1 cellular context compared by ENCODE assay signal in the genomic region with DNA sequence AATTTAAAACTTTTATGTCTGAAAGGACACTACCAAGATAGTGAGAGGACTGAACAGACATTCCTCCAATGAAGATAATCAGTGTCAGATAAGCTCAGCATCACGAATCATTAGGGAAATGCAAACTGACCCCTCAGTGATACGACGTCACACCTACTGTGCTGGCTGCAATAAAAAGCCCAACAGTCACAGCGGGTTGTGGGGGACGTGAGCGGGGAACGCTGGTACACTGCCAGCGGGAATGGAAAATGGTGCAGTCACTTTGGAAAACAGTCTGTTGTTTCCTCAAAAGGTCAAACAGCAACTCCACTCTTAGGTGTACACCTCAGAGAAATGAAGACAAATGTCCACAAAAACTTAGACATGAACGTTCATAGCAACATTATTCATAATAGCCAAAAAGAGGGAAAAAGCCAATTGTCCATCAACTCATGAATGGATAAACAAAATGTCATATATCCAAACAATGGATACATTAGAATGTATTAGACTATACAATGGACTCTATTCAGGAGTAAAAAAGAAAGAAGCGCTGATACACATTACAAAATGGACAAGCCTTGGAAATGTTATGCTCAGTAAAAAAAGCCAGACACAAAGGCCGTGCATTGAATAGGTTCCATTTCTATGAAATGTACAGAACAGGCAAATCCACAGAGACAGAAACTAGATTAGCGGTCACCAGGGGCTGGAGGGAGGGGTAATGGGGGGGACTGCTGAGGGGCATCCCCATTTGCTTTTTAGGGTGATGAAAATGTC.
TF ChIP-seq lines count a peak whose summit lies in the region.

No MANE protein-coding gene starts in this region.

TF ChIP-seq in HepG2, 621 proteins besides CTCF, POLR2A, EP300 and RAD21:
- TF ChIP-seq TCF7L2 (IDR thresholded peaks at IDR 0.05; ENCODE audit: low read depth, low read length) (no peak), CREB1 (IDR thresholded peaks at IDR 0.05) (peak; percentile 38; the same call in 1 of the 2 replicates), CREB1 (CRISPR knock-in tag; IDR thresholded peaks at IDR 0.05) (no peak)
